In the genomic region with DNA sequence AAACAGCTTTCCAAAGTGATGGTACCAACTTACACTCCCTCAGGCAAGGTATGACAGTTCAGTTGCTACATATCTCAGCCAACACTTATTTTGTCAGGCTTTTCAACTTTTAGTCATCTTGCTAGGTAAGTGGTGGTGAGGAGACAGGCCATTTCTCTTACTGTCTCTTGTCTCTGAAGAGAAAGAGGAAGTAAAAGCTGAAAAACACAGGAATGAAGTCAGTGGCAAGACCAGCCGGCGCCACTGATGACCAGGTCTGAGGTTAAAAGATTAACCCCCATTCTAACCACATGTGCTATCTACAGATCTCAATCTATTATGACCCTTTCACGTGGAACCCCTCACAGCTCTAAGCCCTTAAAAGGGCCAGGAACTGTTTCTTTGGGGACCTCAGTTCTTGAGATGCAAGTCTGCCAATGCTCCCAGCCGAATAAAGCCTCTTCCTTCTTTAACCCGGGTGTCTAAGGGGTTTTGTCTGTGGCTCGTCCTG, we compare ENCODE assay signal across 15 cellular contexts. TPM values are rescaled to one million over a fixed set of nuclear protein-coding genes. Genes with fewer than 3 reads are reported as not detected.
DNase-seq lines count a peak whose midpoint lies in the region; ATAC-seq and TF ChIP-seq lines count a peak whose summit lies in the region.
"Had no signal": no experiment of that assay in that cellular context is flagged by ENCODE, and none has a peak within 500 bp of the region (broad histone marks: within the 10 kb centered on the region; RNA-seq: fewer than 3 reads in every experiment).

No MANE protein-coding gene starts in this region.

- H3K27ac Mint-ChIP-seq in endodermal cell: no peak overlapping the region
- H3K27ac Mint-ChIP-seq: CD8-positive, alpha-beta memory T cell had no signal

- H3K9me3 Mint-ChIP-seq in endodermal cell: peaks cover 25% of the 10 kb centered on the region

- no peak for TF ChIP-seq CTCF in NB4 (IDR thresholded peaks at IDR 0.05; ENCODE audit: low read depth, low read length)
- no peak for TF ChIP-seq CTCF in endodermal cell (conservative IDR thresholded peaks at IDR 0.05)
- no peak for TF ChIP-seq CTCF in thyroid gland (IDR thresholded peaks at IDR 0.05)

- H3K27me3 ChIP-seq in endodermal cell (ENCODE audit: control insufficient read depth, insufficient read depth, low read length, poor library complexity, severe bottlenecking) (no peaks in the 10 kb centered on the region), thyroid gland (no peaks in the 10 kb centered on the region), aorta (ENCODE audit: control insufficient read depth in 1 of 2, insufficient read depth in 2 of 2, low read length in 1 of 2) (no peaks in the 10 kb centered on the region)
- H3K27me3 ChIP-seq: heart left ventricle had no signal

- no peak overlapping the region for H3K9ac ChIP-seq in endodermal cell (ENCODE audit: extremely low read depth, low read length, poor library complexity, severe bottlenecking)

- H3K9me3 ChIP-seq in endodermal cell (ENCODE audit: control insufficient read depth, low read length) (peaks cover 27% of the 10 kb centered on the region), thyroid gland (no peaks in the 10 kb centered on the region), aorta (ENCODE audit: control insufficient read depth, low read length) (no peaks in the 10 kb centered on the region)

- peaks cover 14% of the 10 kb centered on the region for H3K4me1 Mint-ChIP-seq in endodermal cell
- H3K4me1 Mint-ChIP-seq: CD8-positive, alpha-beta memory T cell had no signal

- no peak overlapping the region for H3K27ac ChIP-seq in endodermal cell (ENCODE audit: low read depth, low read length)
- no peak overlapping the region for H3K27ac ChIP-seq in thyroid gland
- H3K27ac ChIP-seq in aorta (ENCODE audit: low read depth in 1 of 2, low read length in 2 of 2): no peak overlapping the region
- H3K27ac ChIP-seq: heart left ventricle had no signal

- ATAC-seq in GM19351 (IDR thresholded peaks at IDR 0.05; ENCODE audit: unreplicated experiment): peak; percentile 48
- no peak for ATAC-seq in GM19452 (IDR thresholded peaks at IDR 0.05; ENCODE audit: unreplicated experiment)
- ATAC-seq in aorta (ENCODE audit: low FRiP score): no peak
- ATAC-seq: Panc1 had no signal

- H3K4me3 ChIP-seq in NB4 (ENCODE audit: low read depth, low read length) (no peak overlapping the region), endodermal cell (ENCODE audit: low read length) (peak overlapping the region; percentile 47), thyroid gland (replicated peaks in 1 of 3) (no peak overlapping the region), aorta (ENCODE audit: low read length in 2 of 2) (no peak overlapping the region)
- H3K4me3 ChIP-seq: heart left ventricle had no signal

- H3K27me3 Mint-ChIP-seq in endodermal cell (ENCODE audit: insufficient read depth): no peaks in the 10 kb centered on the region

- H3K36me3 ChIP-seq in endodermal cell (ENCODE audit: control insufficient read depth, insufficient read depth, low read length): peaks cover 33% of the 10 kb centered on the region
- no peaks in the 10 kb centered on the region for H3K36me3 ChIP-seq in thyroid gland
- no peaks in the 10 kb centered on the region for H3K36me3 ChIP-seq in aorta (ENCODE audit: control insufficient read depth in 1 of 2, insufficient read depth in 2 of 2, low read length in 1 of 2)

- H3K4me3 Mint-ChIP-seq in endodermal cell: no peak overlapping the region
- H3K4me3 Mint-ChIP-seq: CD8-positive, alpha-beta memory T cell had no signal

- DNase-seq in CMK (ENCODE audit: low read depth) (peak; percentile 45), NB4 (ENCODE audit: low read depth) (peak; percentile 12), endodermal cell (no peak), thyroid gland (no peak), aorta (no peak), RPMI8226 (no peak)
- DNase-seq: activated CD4-positive, alpha-beta T cell treated with anti-CD3 and anti-CD28 coated beads, Interleukin-2, amount 50 U/mL, for 48 hours; activated naive CD4-positive, alpha-beta T cell treated with Interleukin-2 at 50 U/mL for 16 hours; CD8-positive, alpha-beta memory T cell; heart left ventricle; NCI-H1436 treated with DMSO at 0.1 percent for 48 hours; nucleus accumbens had no signal

- intact Hi-C loops in thyroid gland (cut with DNase I) (no loop called here), aorta (cut with DNase I) (no loop called here)

- H3K4me1 ChIP-seq in endodermal cell (ENCODE audit: control insufficient read depth, insufficient read depth, low read length) (no peaks in the 10 kb centered on the region), thyroid gland (peaks cover 8 to 11% of the 10 kb centered on the region in 2 donors), aorta (ENCODE audit: control insufficient read depth in 1 of 2, insufficient read depth in 2 of 2, low read length in 2 of 2) (no peaks in the 10 kb centered on the region)

- WGBS in endodermal cell (ENCODE audit: insufficient coverage in 1 of 2, insufficient read length in 1 of 2), 2 experiments: 89 to 96% methylated on average over 4 to 6 of the region's 6 CpGs
- 91% methylated on average over 6 of the region's 6 CpGs for WGBS in thyroid gland, 2 donors
- 95 to 96% methylated on average over 6 of the region's 6 CpGs for WGBS in aorta, 2 donors

- H3K36me3 Mint-ChIP-seq in endodermal cell (ENCODE audit: low read depth): peaks cover 19% of the 10 kb centered on the region

- no peak for TF ChIP-seq POLR2A in NB4 (IDR thresholded peaks at IDR 0.05; ENCODE audit: extremely low read depth, insufficient read length)
- no peak for TF ChIP-seq POLR2A in thyroid gland (IDR thresholded peaks at IDR 0.05)

RNA-seq across cellular contexts. Expression of gene ADCY10, which starts 4.2 kb away (rescaled TPM):
- total RNA-seq in endodermal cell: under 1 TPM in 1 of 2 donors, not detected in 1; 0.13 TPM
- 0.04 TPM for polyA plus RNA-seq in endodermal cell (2013, experiment 1 of 2)
- not detected for polyA plus RNA-seq in endodermal cell (2013, experiment 2 of 2)
- under 1 TPM in 3 of 4 donors, not detected in 1; 0.15 to 0.45 (median 0.40) TPM for total RNA-seq in thyroid gland
- under 1 TPM; 0.16 to 0.24 TPM for total RNA-seq in aorta
- polyA plus RNA-seq in aorta: under 1 TPM; 0.13 to 0.15 TPM
- polyA plus RNA-seq: CD8-positive, alpha-beta memory T cell had no signal

RNA-seq across cellular contexts. Expression of gene DCAF6, which starts 26.7 kb away (rescaled TPM):
- 10 to 100 TPM; 21.4 to 32.3 TPM for total RNA-seq in endodermal cell
- polyA plus RNA-seq in endodermal cell (2013, experiment 1 of 2): 14.5 TPM
- 15.9 TPM for polyA plus RNA-seq in endodermal cell (2013, experiment 2 of 2)
- total RNA-seq in thyroid gland: 10 to 100 TPM; 73.7 to 88.7 (median 79.2) TPM
- total RNA-seq in aorta: 10 to 100 TPM; 55.5 to 68.7 TPM
- 10 to 100 TPM; 37.3 to 43.3 TPM for polyA plus RNA-seq in aorta

RNA-seq across cellular contexts. Expression of gene MPC2, which starts 27.1 kb away (rescaled TPM):
- total RNA-seq in endodermal cell (10 to 100 TPM; 30.7 to 42.5 TPM), thyroid gland (10 to 100 TPM; 16.2 to 40.1 (median 35.1) TPM), aorta (10 to 100 TPM; 37.3 to 48.2 TPM)
- 34.8 TPM for polyA plus RNA-seq in endodermal cell (2013, experiment 1 of 2)
- polyA plus RNA-seq in endodermal cell (2013, experiment 2 of 2): 38.0 TPM
- polyA plus RNA-seq in aorta: 10 to 100 TPM; 56.4 to 94.8 TPM

Comparison
In these comparisons a context has a peak if more than half of its experiments do, and no peak if none do; other contexts are left out.
1. DNase-seq: peak in CMK (single experiment) and NB4 (single experiment); none in endodermal cell (single experiment), thyroid gland (0 of 2), aorta (0 of 2) and RPMI8226 (single experiment).